ENCODE assay signal across 1 cellular context in genomic region chr13:52851153-52851962, GRCh38.
A peak's percentile ranks its signal among the peaks of the same experiment; 100 is the strongest.
TF ChIP-seq lines count a peak whose summit lies in the region.

No MANE protein-coding gene starts in this region.

TF ChIP-seq in GM12878, 131 proteins besides CTCF, POLR2A, EP300 and RAD21 (continued from another document):
- TF ChIP-seq ATF3 (IDR thresholded peaks at IDR 0.05; ENCODE audit: borderline replicate concordance, extremely low read depth, low read depth, low read length) (peak; percentile 76; the same call in 1 of the 2 replicates), CBX5 (IDR thresholded peaks at IDR 0.05; ENCODE audit: low read depth) (peak; percentile 39; the same call in 1 of the 2 replicates), PBX3 (IDR thresholded peaks at IDR 0.05; ENCODE audit: insufficient replicate concordance, low read depth, low read length) (peak; percentile 84), CHD4 (IDR thresholded peaks at IDR 0.05) (no peak), BMI1 (IDR thresholded peaks at IDR 0.05; ENCODE audit: borderline replicate concordance) (no peak), EED (IDR thresholded peaks at IDR 0.05; ENCODE audit: low read depth) (peak; percentile 62; the same call in 1 of the 2 replicates)
TF ChIP-seq in GM12878: peak in this region for 27.
